ENCODE assay signal across 1 cellular context in the genomic region with DNA sequence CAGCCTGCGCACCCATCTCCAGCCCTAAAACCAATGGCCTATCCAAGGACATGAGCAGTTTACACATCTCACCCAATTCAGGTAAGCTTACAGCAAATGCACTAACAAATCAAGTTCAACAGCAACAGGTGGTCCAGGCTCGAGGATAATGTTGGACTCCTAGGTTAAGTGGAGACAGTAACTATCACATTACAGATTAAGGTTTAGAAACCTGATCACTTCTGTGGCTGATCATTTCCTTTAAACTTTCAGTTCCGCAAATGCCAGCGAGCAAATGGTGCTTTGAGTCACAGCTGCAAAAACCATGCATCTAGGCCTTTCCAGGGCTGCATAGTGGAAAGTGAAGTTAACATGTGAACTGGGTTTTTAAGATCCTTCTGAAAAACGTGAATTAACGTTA.
TF ChIP-seq lines count a peak whose summit lies in the region.

No MANE protein-coding gene starts in this region.

TF ChIP-seq in GM12878, 131 proteins besides CTCF, POLR2A, EP300 and RAD21 (continued from another document):
- 0 out of 2 replicates have a peak, but pooled peaks have one; percentile 32 for TF ChIP-seq EED (IDR thresholded peaks at IDR 0.05; ENCODE audit: low read depth)
- TF ChIP-seq, protein P1, sequence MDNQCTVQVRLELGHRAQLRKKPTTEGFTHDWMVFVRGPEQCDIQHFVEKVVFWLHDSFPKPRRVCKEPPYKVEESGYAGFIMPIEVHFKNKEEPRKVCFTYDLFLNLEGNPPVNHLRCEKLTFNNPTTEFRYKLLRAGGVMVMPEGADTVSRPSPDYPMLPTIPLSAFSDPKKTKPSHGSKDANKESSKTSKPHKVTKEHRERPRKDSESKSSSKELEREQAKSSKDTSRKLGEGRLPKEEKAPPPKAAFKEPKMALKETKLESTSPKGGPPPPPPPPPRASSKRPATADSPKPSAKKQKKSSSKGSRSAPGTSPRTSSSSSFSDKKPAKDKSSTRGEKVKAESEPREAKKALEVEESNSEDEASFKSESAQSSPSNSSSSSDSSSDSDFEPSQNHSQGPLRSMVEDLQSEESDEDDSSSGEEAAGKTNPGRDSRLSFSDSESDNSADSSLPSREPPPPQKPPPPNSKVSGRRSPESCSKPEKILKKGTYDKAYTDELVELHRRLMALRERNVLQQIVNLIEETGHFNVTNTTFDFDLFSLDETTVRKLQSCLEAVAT (IDR thresholded peaks at IDR 0.05), result 0 out of 2 replicates have a peak, but pooled peaks have one; percentile 31
- TF ChIP-seq IKZF2 (IDR thresholded peaks at IDR 0.05), result peak in 1 of 2 experiments; percentile 49; a peak in 2 of 4 replicates
- no peak for TF ChIP-seq BACH1 (IDR thresholded peaks at IDR 0.05; ENCODE audit: borderline replicate concordance)
